In the genomic region with DNA sequence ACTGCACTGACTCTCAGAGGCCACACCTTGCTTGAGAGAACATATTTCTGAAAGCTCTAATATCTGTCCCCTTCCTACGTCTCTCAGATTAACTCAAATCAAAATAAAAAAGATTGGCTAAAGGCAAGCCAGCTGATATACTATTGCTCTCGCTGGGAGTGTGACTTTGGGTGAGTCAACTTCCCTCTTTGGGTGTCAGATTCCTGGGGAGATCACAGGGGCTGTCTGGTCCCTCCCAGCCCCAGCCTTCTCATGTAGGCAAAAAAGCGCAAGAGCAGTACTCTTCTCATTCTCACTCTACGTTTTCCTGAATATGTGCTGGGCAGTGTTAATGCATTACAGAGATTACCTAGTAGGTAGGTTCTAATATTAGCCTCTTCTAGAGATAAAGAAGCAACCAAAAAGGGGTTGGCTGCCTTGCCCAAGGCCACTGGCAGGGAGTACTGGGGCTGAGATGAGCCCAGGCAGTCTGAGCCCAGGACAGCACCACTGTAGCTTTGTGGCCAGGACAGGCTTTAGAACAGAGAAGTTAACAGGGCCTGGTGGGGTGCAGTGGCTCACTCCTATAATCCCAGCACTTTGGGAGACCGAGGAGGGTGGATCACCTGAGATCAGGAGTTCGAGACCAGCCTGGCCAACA, we compare ENCODE assay signal across 16 cellular contexts. TPM values are rescaled to one million over a fixed set of nuclear protein-coding genes. Genes with fewer than 3 reads are reported as not detected.
DNase-seq lines count a peak whose midpoint lies in the region; ATAC-seq, FAIRE-seq and TF ChIP-seq lines count a peak whose summit lies in the region.
"Had no signal": no experiment of that assay in that cellular context is flagged by ENCODE, and none has a peak within 500 bp of the region (broad histone marks: within the 10 kb centered on the region; RNA-seq: fewer than 3 reads in every experiment).

No MANE protein-coding gene starts in this region.

- H3K9me3 Mint-ChIP-seq in osteocyte (ENCODE audit: unreplicated experiment) = no peaks in the 10 kb centered on the region
- H3K9me3 Mint-ChIP-seq: T-helper 2 cell treated with Interferon-gamma antibody and Interleukin-4, amounts not matched to agents 5 μg/mL and 100 μg/mL, for 36 hours had no signal

- no peak overlapping the region for H3K4me3 Mint-ChIP-seq in osteocyte (ENCODE audit: unreplicated experiment)
- H3K4me3 Mint-ChIP-seq: T-helper 2 cell treated with Interferon-gamma antibody and Interleukin-4, amounts not matched to agents 5 μg/mL and 100 μg/mL, for 36 hours had no signal

- no peaks in the 10 kb centered on the region for H3K36me3 ChIP-seq in colonic mucosa

- peaks cover 3% of the 10 kb centered on the region for H3K4me1 ChIP-seq in colonic mucosa

- H3K27ac Mint-ChIP-seq in osteocyte (ENCODE audit: unreplicated experiment) = peak overlapping the region; percentile 15
- H3K27ac Mint-ChIP-seq: T-helper 2 cell treated with Interferon-gamma antibody and Interleukin-4, amounts not matched to agents 5 μg/mL and 100 μg/mL, for 36 hours had no signal

- no peaks in the 10 kb centered on the region for H3K36me3 Mint-ChIP-seq in osteocyte (ENCODE audit: unreplicated experiment)

- ATAC-seq in GM19035 (IDR thresholded peaks at IDR 0.05; ENCODE audit: unreplicated experiment) = no peak
- no peak for ATAC-seq in GM19351 (IDR thresholded peaks at IDR 0.05; ENCODE audit: unreplicated experiment)
- ATAC-seq: left lobe of liver had no signal

- intact Hi-C loops in colonic mucosa (cut with DNase I) = loop anchor here (5.0 to 10.0 kb wide), 2 partner anchors 172 to 305 kb away; a partner anchor contains a TSS

- H3K9me3 ChIP-seq in colonic mucosa = no peaks in the 10 kb centered on the region

- H3K27me3 Mint-ChIP-seq in osteocyte (ENCODE audit: unreplicated experiment) = no peaks in the 10 kb centered on the region

- no peaks in the 10 kb centered on the region for H3K27me3 ChIP-seq in colonic mucosa

- FAIRE-seq in H54 (lab: Jason Lieb, UNC) = no peak

- TF ChIP-seq CTCF in osteocyte (IDR thresholded peaks at IDR 0.05) (no peak), colonic mucosa (IDR thresholded peaks at IDR 0.05) (no peak)

- H3K4me3 ChIP-seq in colonic mucosa = no peak overlapping the region

- DNase-seq in H54 (ENCODE audit: insufficient read length, low spot score) = peak; percentile 70
- peak; percentile 58 for DNase-seq in RKO (ENCODE audit: low spot score)
- peak; percentile 38 for DNase-seq in dermis blood vessel endothelial cell
- no peak for DNase-seq in osteocyte (ENCODE audit: extremely low spot score, unreplicated experiment)
- DNase-seq in activated T-cell treated with anti-CD3 and anti-CD28 coated beads, Interleukin-2, amount 50 U/mL, for 1 hour = no peak
- no peak for DNase-seq in colonic mucosa
- DNase-seq: activated CD4-positive, alpha-beta T cell treated with anti-CD3 and anti-CD28 coated beads for 48 hours; activated naive CD4-positive, alpha-beta T cell treated with anti-CD3 and anti-CD28 coated beads, Interleukin-2, amount 50 U/mL, for 16 hours; DMS153; effector CD8-positive, alpha-beta T cell; substantia nigra had no signal

- H3K9ac ChIP-seq in colonic mucosa (ENCODE audit: low read depth in 2 of 2, low read length in 2 of 2) = no peak overlapping the region

- H3K4me1 Mint-ChIP-seq in osteocyte (ENCODE audit: unreplicated experiment) = peaks cover 36% of the 10 kb centered on the region

- no peak for TF ChIP-seq POLR2A in H54 (IDR thresholded peaks at IDR 0.05; ENCODE audit: low read depth, low read length)

- no peak overlapping the region for H3K27ac ChIP-seq in colonic mucosa

RNA-seq across cellular contexts. Expression of a gene that starts 9.1 kb away (rescaled TPM):
- total RNA-seq in dermis blood vessel endothelial cell (0.14 and 1.0 TPM in 2 replicates), osteocyte (53.3 and 56.6 TPM in 2 replicates), colonic mucosa (1 to 10 TPM; 7.4 to 9.2 TPM)
- total RNA-seq: HT-29 had no signal

RNA-seq across cellular contexts. Expression of a gene that starts 23.1 kb away (rescaled TPM):
- total RNA-seq in dermis blood vessel endothelial cell = 30.6 and 44.2 TPM in 2 replicates
- 25.7 and 26.1 TPM in 2 replicates for total RNA-seq in osteocyte
- total RNA-seq in colonic mucosa = 10 to 100 TPM; 25.4 to 40.6 TPM

RNA-seq across cellular contexts. Expression of a gene that starts 46.8 kb away (rescaled TPM):
- total RNA-seq in dermis blood vessel endothelial cell (124 and 217 TPM in 2 replicates), osteocyte (177 and 184 TPM in 2 replicates), colonic mucosa (100 to 1,000 TPM; 281 to 309 TPM)

Comparison
In these comparisons a context has a peak if more than half of its experiments do, and no peak if none do; other contexts are left out.
1. DNase-seq: peak in H54 (single experiment), RKO (single experiment) and dermis blood vessel endothelial cell (single experiment); none in osteocyte (single experiment), activated T-cell treated with anti-CD3 and anti-CD28 coated beads, Interleukin-2, amount 50 U/mL, for 1 hour (single experiment) and colonic mucosa (single experiment).